ENCODE assay signal across 6 cellular contexts in genomic region chr17:21307273-21307625, GRCh38. TPM values are rescaled to one million over a fixed set of nuclear protein-coding genes. Genes with fewer than 3 reads are reported as not detected.
DNase-seq lines count a peak whose midpoint lies in the region; ATAC-seq and TF ChIP-seq lines count a peak whose summit lies in the region.
"Not testable (repeated sequence)": the region's sequence is repeated elsewhere in the genome, so short reads cannot be mapped to it uniquely, and the experiment has no call there.

No MANE protein-coding gene starts in this region.

- H3K4me1 Mint-ChIP-seq in HFFc6 (ENCODE audit: low read depth): peaks cover 17% of the 10 kb centered on the region

- intact Hi-C loops in right cardiac atrium (cut with DNase I): loop anchor here in 1 of 4 donors (10.0 kb wide), 1 partner anchor 908 kb away; no protein-coding TSS in a partner anchor
- intact Hi-C loops in right lobe of liver (cut with DNase I); sigmoid colon (cut with DNase I): not testable (repeated sequence)

- not testable (repeated sequence) for ATAC-seq in right cardiac atrium, right lobe of liver

- H3K36me3 Mint-ChIP-seq in HFFc6 (ENCODE audit: low read depth): peaks cover 30% of the 10 kb centered on the region

- TF ChIP-seq CTCF in HFFc6 (IDR thresholded peaks at IDR 0.05); coronary artery (IDR thresholded peaks at IDR 0.05); right lobe of liver (IDR thresholded peaks at IDR 0.05); sigmoid colon (IDR thresholded peaks at IDR 0.05): not testable (repeated sequence)

- H3K4me3 ChIP-seq in coronary artery; right cardiac atrium (ENCODE audit: low read length); right lobe of liver; sigmoid colon: not testable (repeated sequence)

- not testable (repeated sequence) for H3K27ac ChIP-seq in coronary artery; right cardiac atrium (ENCODE audit: low read length); right lobe of liver; sigmoid colon

- H3K9me3 Mint-ChIP-seq in HFFc6: not testable (repeated sequence)

- DNase-seq in HFFc6: not testable (repeated sequence)
- DNase-seq in activated T-cell treated with anti-CD3 and anti-CD28 coated beads, Interleukin-2, amount 50 U/mL, for 1 hour: peak; percentile 14
- DNase-seq in coronary artery (ENCODE audit: low spot score): peak; percentile 21
- DNase-seq in right cardiac atrium: peak in 2 of 3 donors; percentile 1 to 24
- DNase-seq in right lobe of liver: peak in 2 of 3 donors; percentile 7 to 31
- DNase-seq in sigmoid colon: peak; percentile 25

- H3K9me3 ChIP-seq in right cardiac atrium (ENCODE audit: control insufficient read depth, low read length); right lobe of liver; sigmoid colon: not testable (repeated sequence)

- not testable (repeated sequence) for H3K27me3 ChIP-seq in right cardiac atrium (ENCODE audit: control insufficient read depth, insufficient read depth); right lobe of liver; sigmoid colon

- peak overlapping the region; percentile 51 for H3K27ac Mint-ChIP-seq in HFFc6

- H3K36me3 ChIP-seq in right lobe of liver: peaks cover 4 to 57% (median 18%) of the 10 kb centered on the region in 4 donors
- peaks cover 8 to 86% (median 19%) of the 10 kb centered on the region in 4 donors for H3K36me3 ChIP-seq in sigmoid colon

- not testable (repeated sequence) for TF ChIP-seq POLR2A in right lobe of liver (IDR thresholded peaks at IDR 0.05); sigmoid colon (IDR thresholded peaks at IDR 0.05)

- WGBS in right cardiac atrium: 77% methylated on average over 5 of the region's 5 CpGs
- WGBS in right lobe of liver (ENCODE audit: insufficient coverage, low coverage, low lambda C conversion rate, missing lambda C conversion rate): 63% methylated on average over 5 of the region's 5 CpGs
- 51 to 75% methylated on average over 3 to 5 of the region's 5 CpGs for WGBS in sigmoid colon, 2 donors

- H3K4me3 Mint-ChIP-seq in HFFc6: not testable (repeated sequence)

- not testable (repeated sequence) for H3K27me3 Mint-ChIP-seq in HFFc6 (ENCODE audit: insufficient read depth)

- not testable (repeated sequence) for TF ChIP-seq EP300 in sigmoid colon (IDR thresholded peaks at IDR 0.05)

- H3K4me1 ChIP-seq in right cardiac atrium (ENCODE audit: control insufficient read depth, insufficient read depth, low read length); right lobe of liver; sigmoid colon: not testable (repeated sequence)

RNA-seq across cellular contexts. Expression of gene MAP2K3, which starts 22.7 kb away (rescaled TPM):
- 100 to 1,000 TPM; 177 to 221 (median 184) TPM for total RNA-seq in HFFc6 (2021; fragmentation: NEBNext Ultra II Directional; extraction: Animal tissue kit (Norgen Biotek cat#: 25700))
- total RNA-seq in right cardiac atrium (10 to 100 TPM; 29.6 to 61.2 (median 41.1) TPM), right lobe of liver (10 to 100 TPM; 22.6 to 80.7 (median 60.7) TPM), sigmoid colon (10 to 100 TPM in 3 of 4 donors, 1 to 10 TPM in 1; 9.5 to 23.3 (median 13.3) TPM)
- polyA plus RNA-seq in right cardiac atrium (36.8 TPM), sigmoid colon (10 to 100 TPM; 43.8 to 59.1 (median 54.8) TPM)

RNA-seq across cellular contexts. Expression of gene NATD1, which starts 54.0 kb away (rescaled TPM):
- total RNA-seq in HFFc6 (2021; fragmentation: NEBNext Ultra II Directional; extraction: Animal tissue kit (Norgen Biotek cat#: 25700)): 1 to 10 TPM; 3.7 to 7.9 (median 4.1) TPM
- 10 to 100 TPM in 3 of 4 donors, 1 to 10 TPM in 1; 8.1 to 15.7 (median 12.1) TPM for total RNA-seq in right cardiac atrium
- polyA plus RNA-seq in right cardiac atrium: 10.9 TPM
- 1 to 10 TPM; 3.3 to 5.5 (median 4.7) TPM for total RNA-seq in right lobe of liver
- total RNA-seq in sigmoid colon: 10 to 100 TPM in 2 of 4 donors, 1 to 10 TPM in 2; 6.8 to 13.8 (median 9.9) TPM
- 1 to 10 TPM; 2.5 to 4.5 (median 3.6) TPM for polyA plus RNA-seq in sigmoid colon
